ENCODE assay signal across 15 cellular contexts in genomic region chr2:208134928-208135586, GRCh38. TPM values are rescaled to one million over a fixed set of nuclear protein-coding genes. Genes with fewer than 3 reads are reported as not detected.
DNase-seq lines count a peak whose midpoint lies in the region; ATAC-seq and TF ChIP-seq lines count a peak whose summit lies in the region.
"Had no signal": no experiment of that assay in that cellular context is flagged by ENCODE, and none has a peak within 500 bp of the region (broad histone marks: within the 10 kb centered on the region; RNA-seq: fewer than 3 reads in every experiment).

No MANE protein-coding gene starts in this region.

- H3K4me3 ChIP-seq in BLaER1 (no peak overlapping the region), coronary artery (no peak overlapping the region)
- H3K4me3 ChIP-seq: HAP-1 had no signal

- no peak overlapping the region for H3K4me3 Mint-ChIP-seq in activated T-helper 2 cell treated with anti-CD3 and anti-CD28 coated beads, Interferon-gamma antibody, Interleukin-2, Interleukin-4, amounts not matched to agents 10 μg/mL and 5 μg/mL and 100 μg/mL, durations not matched to agents 14 hours and 24 hours and 36 hours (ENCODE audit: low read depth)

- H3K9me3 Mint-ChIP-seq in activated T-helper 2 cell treated with anti-CD3 and anti-CD28 coated beads, Interferon-gamma antibody, Interleukin-2, Interleukin-4, amounts not matched to agents 10 μg/mL and 5 μg/mL and 100 μg/mL, durations not matched to agents 14 hours and 24 hours and 36 hours = no peaks in the 10 kb centered on the region

- intact Hi-C loops in activated T-helper 2 cell treated with anti-CD3 and anti-CD28 coated beads, Interferon-gamma antibody, Interleukin-2, Interleukin-4, amounts not matched to agents 10 μg/mL and 5 μg/mL and 100 μg/mL, durations not matched to agents 14 hours and 24 hours and 36 hours (cut with micrococcal nuclease) = no loop called here

- no peak overlapping the region for H3K27ac Mint-ChIP-seq in activated T-helper 2 cell treated with anti-CD3 and anti-CD28 coated beads, Interferon-gamma antibody, Interleukin-2, Interleukin-4, amounts not matched to agents 10 μg/mL and 5 μg/mL and 100 μg/mL, durations not matched to agents 14 hours and 24 hours and 36 hours

- peaks cover 11% of the 10 kb centered on the region for H3K4me1 Mint-ChIP-seq in activated T-helper 2 cell treated with anti-CD3 and anti-CD28 coated beads, Interferon-gamma antibody, Interleukin-2, Interleukin-4, amounts not matched to agents 10 μg/mL and 5 μg/mL and 100 μg/mL, durations not matched to agents 14 hours and 24 hours and 36 hours (ENCODE audit: low read depth)

- peak overlapping the region; percentile 51 for H3K4me2 ChIP-seq in BLaER1

- no peak overlapping the region for H3K9ac ChIP-seq in BLaER1

- peak; percentile 42 to 44 for DNase-seq in Kasumi-1 (lab: John Stamatoyannopoulos, UW)
- peak; percentile 11 for DNase-seq in activated T-helper 2 cell treated with anti-CD3 and anti-CD28 coated beads, Interferon-gamma antibody, Interleukin-2, Interleukin-4, amounts not matched to agents 10 μg/mL and 5 μg/mL and 100 μg/mL, durations not matched to agents 14 hours and 24 hours and 36 hours (ENCODE audit: low spot score)
- DNase-seq in coronary artery (ENCODE audit: low spot score) = no peak
- DNase-seq in HCEC 1CT = no peak
- DNase-seq in hepatic stellate cell (ENCODE audit: low spot score) = no peak
- DNase-seq: effector memory CD4-positive, alpha-beta T cell; NCI-H526; stimulated activated CD8-positive, alpha-beta memory T cell treated with anti-CD3 and anti-CD28 coated beads, Interleukin-4, amount 100 ng/mL, for 48 hours; T1000 had no signal

- H3K36me3 ChIP-seq in BLaER1 = no peaks in the 10 kb centered on the region
- H3K36me3 ChIP-seq: HAP-1 had no signal

- peaks cover 11% of the 10 kb centered on the region for H3K4me1 ChIP-seq in BLaER1
- H3K4me1 ChIP-seq: HAP-1 had no signal

- no peak for TF ChIP-seq CTCF in coronary artery (IDR thresholded peaks at IDR 0.05)

- no peaks in the 10 kb centered on the region for H3K36me3 Mint-ChIP-seq in activated T-helper 2 cell treated with anti-CD3 and anti-CD28 coated beads, Interferon-gamma antibody, Interleukin-2, Interleukin-4, amounts not matched to agents 10 μg/mL and 5 μg/mL and 100 μg/mL, durations not matched to agents 14 hours and 24 hours and 36 hours (ENCODE audit: low read depth)

- ATAC-seq in GM19351 (IDR thresholded peaks at IDR 0.05; ENCODE audit: unreplicated experiment) = peak; percentile 77
- no peak for ATAC-seq in HG03139 (IDR thresholded peaks at IDR 0.05; ENCODE audit: unreplicated experiment)

- H3K9me3 ChIP-seq in BLaER1 = peaks cover 24% of the 10 kb centered on the region

- H3K27me3 Mint-ChIP-seq in activated T-helper 2 cell treated with anti-CD3 and anti-CD28 coated beads, Interferon-gamma antibody, Interleukin-2, Interleukin-4, amounts not matched to agents 10 μg/mL and 5 μg/mL and 100 μg/mL, durations not matched to agents 14 hours and 24 hours and 36 hours (ENCODE audit: low read depth) = peaks cover 6% of the 10 kb centered on the region

- H4K20me1 ChIP-seq in BLaER1 = no peaks in the 10 kb centered on the region

- H3K27ac ChIP-seq in BLaER1 (no peak overlapping the region), coronary artery (no peak overlapping the region)

- H3K27me3 ChIP-seq in BLaER1 = no peaks in the 10 kb centered on the region

RNA-seq across cellular contexts. Expression of gene CRYGC, which starts 5.4 kb away (rescaled TPM):
- not detected in 2 replicates for total RNA-seq in activated T-helper 2 cell treated with anti-CD3 and anti-CD28 coated beads, Interferon-gamma antibody, Interleukin-2, Interleukin-4, amounts not matched to agents 10 μg/mL and 5 μg/mL and 100 μg/mL, durations not matched to agents 14 hours and 24 hours and 36 hours
- total RNA-seq: CD8-positive, alpha-beta memory T cell; mononuclear cell had no signal

RNA-seq across cellular contexts. Expression of gene CRYGD, which starts 10.7 kb away (rescaled TPM):
- not detected in 2 replicates for total RNA-seq in activated T-helper 2 cell treated with anti-CD3 and anti-CD28 coated beads, Interferon-gamma antibody, Interleukin-2, Interleukin-4, amounts not matched to agents 10 μg/mL and 5 μg/mL and 100 μg/mL, durations not matched to agents 14 hours and 24 hours and 36 hours
- total RNA-seq: CD8-positive, alpha-beta memory T cell; mononuclear cell had no signal

RNA-seq across cellular contexts. Expression of gene CRYGB, which starts 10.9 kb away (rescaled TPM):
- total RNA-seq in activated T-helper 2 cell treated with anti-CD3 and anti-CD28 coated beads, Interferon-gamma antibody, Interleukin-2, Interleukin-4, amounts not matched to agents 10 μg/mL and 5 μg/mL and 100 μg/mL, durations not matched to agents 14 hours and 24 hours and 36 hours = not detected in 2 replicates
- total RNA-seq: CD8-positive, alpha-beta memory T cell; mononuclear cell had no signal

RNA-seq across cellular contexts. Expression of gene CRYGA, which starts 28.3 kb away (rescaled TPM):
- total RNA-seq in activated T-helper 2 cell treated with anti-CD3 and anti-CD28 coated beads, Interferon-gamma antibody, Interleukin-2, Interleukin-4, amounts not matched to agents 10 μg/mL and 5 μg/mL and 100 μg/mL, durations not matched to agents 14 hours and 24 hours and 36 hours = not detected in 2 replicates
- total RNA-seq: CD8-positive, alpha-beta memory T cell; mononuclear cell had no signal

RNA-seq across cellular contexts. Expression of gene C2orf80, which starts 54.8 kb away (rescaled TPM):
- not detected in 2 replicates for total RNA-seq in activated T-helper 2 cell treated with anti-CD3 and anti-CD28 coated beads, Interferon-gamma antibody, Interleukin-2, Interleukin-4, amounts not matched to agents 10 μg/mL and 5 μg/mL and 100 μg/mL, durations not matched to agents 14 hours and 24 hours and 36 hours
- total RNA-seq: CD8-positive, alpha-beta memory T cell; mononuclear cell had no signal

Comparison
In these comparisons a context has a peak if more than half of its experiments do, and no peak if none do; other contexts are left out.
1. DNase-seq: peak in Kasumi-1 (2 of 2) and activated T-helper 2 cell treated with anti-CD3 and anti-CD28 coated beads, Interferon-gamma antibody, Interleukin-2, Interleukin-4, amounts not matched to agents 10 μg/mL and 5 μg/mL and 100 μg/mL, durations not matched to agents 14 hours and 24 hours and 36 hours (single experiment); none in coronary artery (single experiment), HCEC 1CT (single experiment) and hepatic stellate cell (single experiment).